Comparison of ENCODE assay signal across 8 cellular contexts in genomic region chr1:41811978-41812852, GRCh38.
DNase-seq lines count a peak whose midpoint lies in the region; ATAC-seq and TF ChIP-seq lines count a peak whose summit lies in the region.

No MANE protein-coding gene starts in this region.

- H3K4me3 Mint-ChIP-seq in activated naive CD8-positive, alpha-beta T cell treated with anti-CD3 and anti-CD28 coated beads for 36 hours = no peak overlapping the region

- no peaks in the 10 kb centered on the region for H3K9me3 Mint-ChIP-seq in activated naive CD8-positive, alpha-beta T cell treated with anti-CD3 and anti-CD28 coated beads for 36 hours

- H3K27me3 Mint-ChIP-seq in activated naive CD8-positive, alpha-beta T cell treated with anti-CD3 and anti-CD28 coated beads for 36 hours = no peaks in the 10 kb centered on the region

- intact Hi-C loops in left ventricle myocardium inferior (cut with micrococcal nuclease) = no loop called here

- peak overlapping the region; percentile 91 for H3K27ac ChIP-seq in left ventricle myocardium inferior (replicated peaks)

- ATAC-seq in GM19023 (IDR thresholded peaks at IDR 0.05; ENCODE audit: unreplicated experiment) (no peak), GM18505 (IDR thresholded peaks at IDR 0.05; ENCODE audit: unreplicated experiment) (no peak)

- H3K27ac Mint-ChIP-seq in activated naive CD8-positive, alpha-beta T cell treated with anti-CD3 and anti-CD28 coated beads for 36 hours = no peak overlapping the region

- no peak for TF ChIP-seq POLR2A in GM18505 (IDR thresholded peaks at IDR 0.05; ENCODE audit: borderline replicate concordance, extremely low read depth, insufficient read depth, insufficient read length)

- H3K36me3 Mint-ChIP-seq in activated naive CD8-positive, alpha-beta T cell treated with anti-CD3 and anti-CD28 coated beads for 36 hours = no peaks in the 10 kb centered on the region

- no peaks in the 10 kb centered on the region for H3K9me3 ChIP-seq in left ventricle myocardium inferior (replicated peaks)

- peaks cover 56% of the 10 kb centered on the region for H3K4me1 ChIP-seq in left ventricle myocardium inferior

- peaks cover 41% of the 10 kb centered on the region for H3K4me1 Mint-ChIP-seq in activated naive CD8-positive, alpha-beta T cell treated with anti-CD3 and anti-CD28 coated beads for 36 hours

- H3K36me3 ChIP-seq in left ventricle myocardium inferior = no peaks in the 10 kb centered on the region

- H3K27me3 ChIP-seq in left ventricle myocardium inferior (ENCODE audit: low read depth) = no peaks in the 10 kb centered on the region

- H3K4me3 ChIP-seq in left ventricle myocardium inferior (no peak overlapping the region), skeletal muscle cell (ENCODE audit: low read depth, low read length) (no peak overlapping the region)

- DNase-seq in GM04503 (ENCODE audit: low read depth) = peak; percentile 49
- peak; percentile 82 for DNase-seq in NAMALWA (ENCODE audit: low spot score)
- peak; percentile 51 to 69 for DNase-seq in SHP77 (lab: John Stamatoyannopoulos, UW)
- DNase-seq in activated naive CD8-positive, alpha-beta T cell treated with anti-CD3 and anti-CD28 coated beads for 36 hours = peak; percentile 41
- peak; percentile 63 for DNase-seq in left ventricle myocardium inferior
- peak; percentile 78 for DNase-seq in skeletal muscle cell (ENCODE audit: low read depth)

- TF ChIP-seq CTCF in left ventricle myocardium inferior (IDR thresholded peaks at IDR 0.05; ENCODE audit: borderline replicate concordance) = peak; percentile 71
